Comparison of ENCODE assay signal across 1 cellular context in genomic region chr14:38207830-38208815, GRCh38.
A peak's percentile ranks its signal among the peaks of the same experiment; 100 is the strongest.
TF ChIP-seq lines count a peak whose summit lies in the region.

Gene SSTR1, plus strand, starts transcription at chr14:38207904. Its CDS starts 1,486 bp downstream, at chr14:38209390.

TF ChIP-seq in HepG2, 621 proteins besides CTCF, POLR2A, EP300 and RAD21 (continued from another document and continues in another):
- TF ChIP-seq, protein P1, sequence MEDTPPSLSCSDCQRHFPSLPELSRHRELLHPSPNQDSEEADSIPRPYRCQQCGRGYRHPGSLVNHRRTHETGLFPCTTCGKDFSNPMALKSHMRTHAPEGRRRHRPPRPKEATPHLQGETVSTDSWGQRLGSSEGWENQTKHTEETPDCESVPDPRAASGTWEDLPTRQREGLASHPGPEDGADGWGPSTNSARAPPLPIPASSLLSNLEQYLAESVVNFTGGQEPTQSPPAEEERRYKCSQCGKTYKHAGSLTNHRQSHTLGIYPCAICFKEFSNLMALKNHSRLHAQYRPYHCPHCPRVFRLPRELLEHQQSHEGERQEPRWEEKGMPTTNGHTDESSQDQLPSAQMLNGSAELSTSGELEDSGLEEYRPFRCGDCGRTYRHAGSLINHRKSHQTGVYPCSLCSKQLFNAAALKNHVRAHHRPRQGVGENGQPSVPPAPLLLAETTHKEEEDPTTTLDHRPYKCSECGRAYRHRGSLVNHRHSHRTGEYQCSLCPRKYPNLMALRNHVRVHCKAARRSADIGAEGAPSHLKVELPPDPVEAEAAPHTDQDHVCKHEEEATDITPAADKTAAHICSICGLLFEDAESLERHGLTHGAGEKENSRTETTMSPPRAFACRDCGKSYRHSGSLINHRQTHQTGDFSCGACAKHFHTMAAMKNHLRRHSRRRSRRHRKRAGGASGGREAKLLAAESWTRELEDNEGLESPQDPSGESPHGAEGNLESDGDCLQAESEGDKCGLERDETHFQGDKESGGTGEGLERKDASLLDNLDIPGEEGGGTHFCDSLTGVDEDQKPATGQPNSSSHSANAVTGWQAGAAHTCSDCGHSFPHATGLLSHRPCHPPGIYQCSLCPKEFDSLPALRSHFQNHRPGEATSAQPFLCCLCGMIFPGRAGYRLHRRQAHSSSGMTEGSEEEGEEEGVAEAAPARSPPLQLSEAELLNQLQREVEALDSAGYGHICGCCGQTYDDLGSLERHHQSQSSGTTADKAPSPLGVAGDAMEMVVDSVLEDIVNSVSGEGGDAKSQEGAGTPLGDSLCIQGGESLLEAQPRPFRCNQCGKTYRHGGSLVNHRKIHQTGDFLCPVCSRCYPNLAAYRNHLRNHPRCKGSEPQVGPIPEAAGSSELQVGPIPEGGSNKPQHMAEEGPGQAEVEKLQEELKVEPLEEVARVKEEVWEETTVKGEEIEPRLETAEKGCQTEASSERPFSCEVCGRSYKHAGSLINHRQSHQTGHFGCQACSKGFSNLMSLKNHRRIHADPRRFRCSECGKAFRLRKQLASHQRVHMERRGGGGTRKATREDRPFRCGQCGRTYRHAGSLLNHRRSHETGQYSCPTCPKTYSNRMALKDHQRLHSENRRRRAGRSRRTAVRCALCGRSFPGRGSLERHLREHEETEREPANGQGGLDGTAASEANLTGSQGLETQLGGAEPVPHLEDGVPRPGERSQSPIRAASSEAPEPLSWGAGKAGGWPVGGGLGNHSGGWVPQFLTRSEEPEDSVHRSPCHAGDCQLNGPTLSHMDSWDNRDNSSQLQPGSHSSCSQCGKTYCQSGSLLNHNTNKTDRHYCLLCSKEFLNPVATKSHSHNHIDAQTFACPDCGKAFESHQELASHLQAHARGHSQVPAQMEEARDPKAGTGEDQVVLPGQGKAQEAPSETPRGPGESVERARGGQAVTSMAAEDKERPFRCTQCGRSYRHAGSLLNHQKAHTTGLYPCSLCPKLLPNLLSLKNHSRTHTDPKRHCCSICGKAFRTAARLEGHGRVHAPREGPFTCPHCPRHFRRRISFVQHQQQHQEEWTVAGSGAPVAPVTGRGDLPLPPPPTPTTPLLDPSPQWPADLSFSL (CRISPR knock-in tag; IDR thresholded peaks at IDR 0.05): no peak
- TF ChIP-seq NRL (CRISPR knock-in tag; IDR thresholded peaks at IDR 0.05; ENCODE audit: borderline replicate concordance): peak; percentile 77; the same call in 1 of the 2 replicates
- no peak for TF ChIP-seq NFE2L2 (IDR thresholded peaks at IDR 0.05; ENCODE audit: low read length)
- no peak for TF ChIP-seq MED1 (CRISPR knock-in tag; IDR thresholded peaks at IDR 0.05)
- peak; percentile 63 for TF ChIP-seq U2AF1 (optimal IDR thresholded peaks at IDR 0.05; ENCODE audit: low read depth, low read length)
- TF ChIP-seq PAWR (CRISPR knock-in tag; IDR thresholded peaks at IDR 0.05; ENCODE audit: borderline replicate concordance): no peak
- TF ChIP-seq, protein P2, sequence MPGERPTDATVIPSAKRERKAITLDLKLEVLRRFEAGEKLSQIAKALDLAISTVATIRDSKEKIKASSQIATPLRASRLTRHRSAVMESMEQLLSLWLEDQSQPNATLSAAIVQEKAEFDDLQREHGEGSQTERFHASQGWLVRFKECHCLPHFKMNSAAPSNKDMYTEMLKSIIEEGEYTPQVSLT (CRISPR knock-in tag; IDR thresholded peaks at IDR 0.05; ENCODE audit: borderline replicate concordance, low read depth): no peak
- TF ChIP-seq ZNF564 (CRISPR knock-in tag; IDR thresholded peaks at IDR 0.05): no peak
- no peak for TF ChIP-seq ASH2L (IDR thresholded peaks at IDR 0.05; ENCODE audit: insufficient read length, low read depth, low read length)
- TF ChIP-seq EEA1 (CRISPR knock-in tag; IDR thresholded peaks at IDR 0.05; ENCODE audit: borderline replicate concordance): 0 out of 2 replicates have a peak, but pooled peaks have one; percentile 31
- TF ChIP-seq ZNF629 (CRISPR knock-in tag; conservative IDR thresholded peaks at IDR 0.05): no peak
- TF ChIP-seq TCF12 (IDR thresholded peaks at IDR 0.05): no peak
- no peak for TF ChIP-seq TCF12 (CRISPR knock-in tag; IDR thresholded peaks at IDR 0.05)
- TF ChIP-seq CHCHD3 (CRISPR knock-in tag; IDR thresholded peaks at IDR 0.05): no peak
- no peak for TF ChIP-seq ISX (CRISPR knock-in tag; conservative IDR thresholded peaks at IDR 0.05)
- no peak for TF ChIP-seq ZNF878 (CRISPR knock-in tag; IDR thresholded peaks at IDR 0.05)
- no peak for TF ChIP-seq KDM4B (CRISPR knock-in tag; IDR thresholded peaks at IDR 0.05)
- no peak for TF ChIP-seq ZBTB46 (CRISPR knock-in tag; IDR thresholded peaks at IDR 0.05; ENCODE audit: borderline replicate concordance)
- TF ChIP-seq NPAS2 (CRISPR knock-in tag; IDR thresholded peaks at IDR 0.05; ENCODE audit: borderline replicate concordance): no peak
- TF ChIP-seq, protein P3, sequence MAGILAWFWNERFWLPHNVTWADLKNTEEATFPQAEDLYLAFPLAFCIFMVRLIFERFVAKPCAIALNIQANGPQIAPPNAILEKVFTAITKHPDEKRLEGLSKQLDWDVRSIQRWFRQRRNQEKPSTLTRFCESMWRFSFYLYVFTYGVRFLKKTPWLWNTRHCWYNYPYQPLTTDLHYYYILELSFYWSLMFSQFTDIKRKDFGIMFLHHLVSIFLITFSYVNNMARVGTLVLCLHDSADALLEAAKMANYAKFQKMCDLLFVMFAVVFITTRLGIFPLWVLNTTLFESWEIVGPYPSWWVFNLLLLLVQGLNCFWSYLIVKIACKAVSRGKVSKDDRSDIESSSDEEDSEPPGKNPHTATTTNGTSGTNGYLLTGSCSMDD (CRISPR knock-in tag; IDR thresholded peaks at IDR 0.05): no peak
- TF ChIP-seq ZNF24 (IDR thresholded peaks at IDR 0.05): no peak
- no peak for TF ChIP-seq SRY (CRISPR knock-in tag; IDR thresholded peaks at IDR 0.05)
- no peak for TF ChIP-seq ZBTB21 (CRISPR knock-in tag; IDR thresholded peaks at IDR 0.05)
- TF ChIP-seq HMG20A (CRISPR knock-in tag; IDR thresholded peaks at IDR 0.05; ENCODE audit: borderline replicate concordance): no peak
- TF ChIP-seq MYC (CRISPR knock-in tag; IDR thresholded peaks at IDR 0.05; ENCODE audit: borderline replicate concordance): no peak
- no peak for TF ChIP-seq HIC2 (CRISPR knock-in tag; IDR thresholded peaks at IDR 0.05; ENCODE audit: low read depth)
- no peak for TF ChIP-seq ATF1 (CRISPR knock-in tag; IDR thresholded peaks at IDR 0.05)
- no peak for TF ChIP-seq RBM22 (optimal IDR thresholded peaks at IDR 0.05; ENCODE audit: low read length)
- no peak for TF ChIP-seq ZNF468 (CRISPR knock-in tag; IDR thresholded peaks at IDR 0.05)
- TF ChIP-seq, protein P4, sequence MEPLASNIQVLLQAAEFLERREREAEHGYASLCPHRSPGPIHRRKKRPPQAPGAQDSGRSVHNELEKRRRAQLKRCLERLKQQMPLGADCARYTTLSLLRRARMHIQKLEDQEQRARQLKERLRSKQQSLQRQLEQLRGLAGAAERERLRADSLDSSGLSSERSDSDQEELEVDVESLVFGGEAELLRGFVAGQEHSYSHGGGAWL (CRISPR knock-in tag; IDR thresholded peaks at IDR 0.05): no peak
- TF ChIP-seq ZNF761 (CRISPR knock-in tag; conservative IDR thresholded peaks at IDR 0.05): no peak
- no peak for TF ChIP-seq GATA4 (IDR thresholded peaks at IDR 0.05; ENCODE audit: borderline replicate concordance, low read depth)
- no peak for TF ChIP-seq TEF (CRISPR knock-in tag; IDR thresholded peaks at IDR 0.05)
- no peak for TF ChIP-seq KDM5B (CRISPR knock-in tag; IDR thresholded peaks at IDR 0.05; ENCODE audit: borderline replicate concordance)
- no peak for TF ChIP-seq CBFB (CRISPR knock-in tag; IDR thresholded peaks at IDR 0.05)
- no peak for TF ChIP-seq TCF7L2 (IDR thresholded peaks at IDR 0.05; ENCODE audit: low read depth, low read length)
- TF ChIP-seq MLLT10 (CRISPR knock-in tag; IDR thresholded peaks at IDR 0.05): no peak
- TF ChIP-seq KIAA2018 (CRISPR knock-in tag; IDR thresholded peaks at IDR 0.05; ENCODE audit: borderline replicate concordance): no peak
- TF ChIP-seq, protein P5, sequence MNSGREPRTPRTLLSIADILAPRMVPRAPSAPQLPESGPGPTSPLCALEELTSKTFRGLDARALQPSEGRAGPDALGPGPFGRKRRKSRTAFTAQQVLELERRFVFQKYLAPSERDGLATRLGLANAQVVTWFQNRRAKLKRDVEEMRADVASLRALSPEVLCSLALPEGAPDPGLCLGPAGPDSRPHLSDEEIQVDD (CRISPR knock-in tag; IDR thresholded peaks at IDR 0.05; ENCODE audit: borderline replicate concordance): no peak
- TF ChIP-seq ZNF83 (CRISPR knock-in tag; IDR thresholded peaks at IDR 0.05; ENCODE audit: borderline replicate concordance): no peak
- no peak for TF ChIP-seq ETS1 (CRISPR knock-in tag; IDR thresholded peaks at IDR 0.05)
